Comparison of ENCODE assay signal across 8 cellular contexts in genomic region chr17:37650419-37651003, GRCh38. TPM values are rescaled to one million over a fixed set of nuclear protein-coding genes. Genes with fewer than 3 reads are reported as not detected.
DNase-seq lines count a peak whose midpoint lies in the region; ATAC-seq and TF ChIP-seq lines count a peak whose summit lies in the region.

No MANE protein-coding gene starts in this region.

- no peak overlapping the region for H3K4me3 Mint-ChIP-seq in glutamatergic neuron (ENCODE audit: unreplicated experiment)

- no peaks in the 10 kb centered on the region for H3K27me3 Mint-ChIP-seq in glutamatergic neuron (ENCODE audit: unreplicated experiment)

- H3K36me3 Mint-ChIP-seq in glutamatergic neuron (ENCODE audit: unreplicated experiment) = no peaks in the 10 kb centered on the region

- DNase-seq in AG09319 (ENCODE audit: extremely low read depth, low read depth) = peak; percentile 22
- peak; percentile 9 for DNase-seq in H4 (ENCODE audit: low spot score)
- DNase-seq in SK-N-DZ (ENCODE audit: low spot score) = peak; percentile 32
- peak; percentile 52 for DNase-seq in glutamatergic neuron
- DNase-seq in stimulated activated CD8-positive, alpha-beta memory T cell treated with anti-CD3 and anti-CD28 coated beads, Interleukin-4, amount 100 ng/mL, for 48 hours = no peak
- DNase-seq in KG1 (lab: John Stamatoyannopoulos, UW) = no peak

- no peak overlapping the region for H3K27ac Mint-ChIP-seq in glutamatergic neuron (ENCODE audit: unreplicated experiment)

- no peaks in the 10 kb centered on the region for H3K4me1 Mint-ChIP-seq in glutamatergic neuron (ENCODE audit: low read depth, unreplicated experiment)

- ATAC-seq in HG03159 (IDR thresholded peaks at IDR 0.05; ENCODE audit: unreplicated experiment) = no peak
- no peak for ATAC-seq in GM21619 (IDR thresholded peaks at IDR 0.05; ENCODE audit: unreplicated experiment)

- H3K9me3 Mint-ChIP-seq in glutamatergic neuron (ENCODE audit: unreplicated experiment) = no peaks in the 10 kb centered on the region

- peak; percentile 55 for TF ChIP-seq CTCF in AG09319 (IDR thresholded peaks at IDR 0.05; ENCODE audit: low read depth, low read length)
- TF ChIP-seq CTCF in glutamatergic neuron (IDR thresholded peaks at IDR 0.05; ENCODE audit: partially characterized antibody, unreplicated experiment) = peak; percentile 19

RNA-seq across cellular contexts. Expression of gene DDX52, which starts 7.3 kb away (rescaled TPM):
- 14.4 and 24.4 TPM in 2 replicates for total RNA-seq in H4 (2014; rRNA removed; shearing (Covaris generic))
- 23.0 and 24.5 TPM in 2 replicates for polyA plus RNA-seq in SK-N-DZ (2014; cell fraction: cytosol; rRNA removed)
- polyA plus RNA-seq in SK-N-DZ (2014; cell fraction: nucleus; rRNA removed) = 25.3 and 29.6 TPM in 2 replicates
- 47.4 TPM for total RNA-seq in glutamatergic neuron (ENCODE audit: unreplicated experiment)

RNA-seq across cellular contexts. Expression of gene SYNRG, which starts 41.3 kb away (rescaled TPM):
- total RNA-seq in H4 (2014; rRNA removed; shearing (Covaris generic)) = 5.6 and 9.8 TPM in 2 replicates
- 7.2 and 8.4 TPM in 2 replicates for polyA plus RNA-seq in SK-N-DZ (2014; cell fraction: cytosol; rRNA removed)
- 6.7 and 15.6 TPM in 2 replicates for polyA plus RNA-seq in SK-N-DZ (2014; cell fraction: nucleus; rRNA removed)
- 65.8 TPM for total RNA-seq in glutamatergic neuron (ENCODE audit: unreplicated experiment)

Comparison
In these comparisons a context has a peak if more than half of its experiments do, and no peak if none do; other contexts are left out.
1. DNase-seq: peak in AG09319 (single experiment), H4 (single experiment), SK-N-DZ (single experiment) and glutamatergic neuron (single experiment); none in stimulated activated CD8-positive, alpha-beta memory T cell treated with anti-CD3 and anti-CD28 coated beads, Interleukin-4, amount 100 ng/mL, for 48 hours (single experiment) and KG1 (single experiment).